ENCODE assay signal across 18 cellular contexts in genomic region chr14:58750321-58751269, GRCh38.
A peak's percentile ranks its signal among the peaks of the same experiment; 100 is the strongest.
DNase-seq lines count a peak whose midpoint lies in the region; ATAC-seq and TF ChIP-seq lines count a peak whose summit lies in the region.
"Had no signal": no experiment of that assay in that cellular context is flagged by ENCODE, and none has a peak within 500 bp of the region (broad histone marks: within the 10 kb centered on the region; RNA-seq: fewer than 3 reads in every experiment).

No MANE protein-coding gene starts in this region.

- H3K79me1 ChIP-seq in IMR-90 (ENCODE audit: low read depth in 1 of 2, low read length in 2 of 2) (no peaks in the 10 kb centered on the region), neuronal stem cell (ENCODE audit: low read depth, low read length) (no peaks in the 10 kb centered on the region)

- no peak overlapping the region for H4K5ac ChIP-seq in IMR-90 (ENCODE audit: low read depth, low read length)

- H3K36me3 Mint-ChIP-seq in dendritic cell treated with granulocyte-macrophage colony-stimulating factor and Interleukin-4, amounts not matched to agents 40 ng/mL and 50 ng/mL, for 4 days (ENCODE audit: low read depth): peaks cover 19% of the 10 kb centered on the region
- no peaks in the 10 kb centered on the region for H3K36me3 Mint-ChIP-seq in type B pancreatic cell

- peak overlapping the region; percentile 92 for H3K27ac Mint-ChIP-seq in dendritic cell treated with granulocyte-macrophage colony-stimulating factor and Interleukin-4, amounts not matched to agents 40 ng/mL and 50 ng/mL, for 4 days
- H3K27ac Mint-ChIP-seq in type B pancreatic cell: no peak overlapping the region
- no peak overlapping the region for H3K27ac Mint-ChIP-seq in stimulated activated naive CD8-positive, alpha-beta T cell treated with anti-CD3 and anti-CD28 coated beads, Interleukin-15, amount 100 ng/mL, for 72 hours
- H3K27ac Mint-ChIP-seq: B cell; CD4-positive, alpha-beta T cell had no signal

- RAD21 ChIA-PET in HCT116 (lab: Charles Lee; ENCODE audit: low non-redundant PET in 1 of 2, low total read pairs in 2 of 2, uncharacterized antibody in 2 of 2, unreplicated experiment in 2 of 2): no interaction called here

- H3K4me3 ChIP-seq in HCT116 (replicated peaks in 1 of 2; ENCODE audit: low read depth in 1 of 2, low read length in 2 of 2) (no peak overlapping the region), IMR-90 (ENCODE audit: insufficient read depth, low read depth, low read length) (no peak overlapping the region), neuronal stem cell (ENCODE audit: low read length in 2 of 2) (no peak overlapping the region)
- H3K4me3 ChIP-seq: SK-N-MC had no signal

- no peaks in the 10 kb centered on the region for H3K27me3 Mint-ChIP-seq in dendritic cell treated with granulocyte-macrophage colony-stimulating factor and Interleukin-4, amounts not matched to agents 40 ng/mL and 50 ng/mL, for 4 days
- no peaks in the 10 kb centered on the region for H3K27me3 Mint-ChIP-seq in type B pancreatic cell
- peaks cover 13% of the 10 kb centered on the region for H3K27me3 Mint-ChIP-seq in stimulated activated naive CD8-positive, alpha-beta T cell treated with anti-CD3 and anti-CD28 coated beads, Interleukin-15, amount 100 ng/mL, for 72 hours
- H3K27me3 Mint-ChIP-seq: B cell; CD4-positive, alpha-beta T cell had no signal

- ATAC-seq in HCT116 (no peak), IMR-90 (ENCODE audit: low read depth) (no peak), GM21360 (IDR thresholded peaks at IDR 0.05; ENCODE audit: unreplicated experiment) (no peak)
- ATAC-seq in stimulated activated naive CD8-positive, alpha-beta T cell treated with anti-CD3 and anti-CD28 coated beads, Interleukin-15, amount 100 ng/mL, for 72 hours: no peak
- ATAC-seq: Panc1, Right ventricle myocardium inferior had no signal

- H4K91ac ChIP-seq in IMR-90 (ENCODE audit: insufficient read depth, low read depth, low read length) (no peak overlapping the region), neuronal stem cell (ENCODE audit: low read depth, low read length, poor library complexity) (no peak overlapping the region)

- DNase-seq in HCT116 (ENCODE audit: low read depth, low spot score) (no peak), IMR-90 (no peak), neuronal stem cell (ENCODE audit: low spot score) (no peak), type B pancreatic cell (ENCODE audit: extremely low spot score, unreplicated experiment) (no peak)
- DNase-seq in stimulated activated naive CD8-positive, alpha-beta T cell treated with anti-CD3 and anti-CD28 coated beads, Interleukin-15, amount 100 ng/mL, for 72 hours: no peak
- DNase-seq: Calu3; CD4-positive, alpha-beta T cell; DMS53; H7; NCI-H1436 treated with DMSO at 0.1 percent for 48 hours; NCI-H2081; NCI-H774 had no signal

- no peak for TF ChIP-seq POLR2A in HCT116 (IDR thresholded peaks at IDR 0.05; ENCODE audit: borderline replicate concordance, extremely low read depth, insufficient read depth, insufficient read length)
- TF ChIP-seq POLR2A in IMR-90 (IDR thresholded peaks at IDR 0.05; ENCODE audit: low read depth, low read length): no peak

- H2BK15ac ChIP-seq in IMR-90 (ENCODE audit: low read depth, low read length): no peak overlapping the region
- no peak overlapping the region for H2BK15ac ChIP-seq in neuronal stem cell (ENCODE audit: low read length)

- peak overlapping the region; percentile 30 for H3K4me3 Mint-ChIP-seq in dendritic cell treated with granulocyte-macrophage colony-stimulating factor and Interleukin-4, amounts not matched to agents 40 ng/mL and 50 ng/mL, for 4 days
- no peak overlapping the region for H3K4me3 Mint-ChIP-seq in type B pancreatic cell
- H3K4me3 Mint-ChIP-seq in stimulated activated naive CD8-positive, alpha-beta T cell treated with anti-CD3 and anti-CD28 coated beads, Interleukin-15, amount 100 ng/mL, for 72 hours: no peak overlapping the region
- H3K4me3 Mint-ChIP-seq: B cell; CD4-positive, alpha-beta T cell had no signal

- TF ChIP-seq CTCF in HCT116 (IDR thresholded peaks at IDR 0.05 in 2 of 3, conservative IDR thresholded peaks at IDR 0.05 in 1 of 3; ENCODE audit: borderline replicate concordance in 1 of 3, insufficient read depth in 1 of 3, low read depth in 2 of 3, low read length in 2 of 3): no peak
- no peak for TF ChIP-seq CTCF in IMR-90 (conservative IDR thresholded peaks at IDR 0.05; ENCODE audit: low read depth, low read length)
- TF ChIP-seq CTCF in type B pancreatic cell (conservative IDR thresholded peaks at IDR 0.05): no peak

- in situ Hi-C loops in IMR-90 (cut with MboI; ENCODE audit: low sequenced_read_pairs): no loop called here

- H2AK5ac ChIP-seq in IMR-90 (ENCODE audit: low read depth, low read length) (0 out of 2 replicates have a peak overlapping the region, but pooled peaks have one; percentile 12), neuronal stem cell (ENCODE audit: low read depth, low read length) (no peak overlapping the region)

- no peak overlapping the region for H3K56ac ChIP-seq in IMR-90 (ENCODE audit: extremely low read depth, insufficient read depth, low read length)

- no peaks in the 10 kb centered on the region for H3K9me2 ChIP-seq in HCT116 (ENCODE audit: insufficient read depth)

- no peak overlapping the region for H3K27ac ChIP-seq in HCT116 (ENCODE audit: low read depth, low read length)
- no peak overlapping the region for H3K27ac ChIP-seq in IMR-90 (ENCODE audit: insufficient read depth, low read length)
- no peak overlapping the region for H3K27ac ChIP-seq in neuronal stem cell (replicated peaks; ENCODE audit: low read length)
- H3K27ac ChIP-seq: SK-N-MC had no signal

- H3K9ac ChIP-seq in HCT116 (ENCODE audit: low read length) (no peak overlapping the region), IMR-90 (ENCODE audit: low read depth, low read length) (no peak overlapping the region), neuronal stem cell (ENCODE audit: low read depth, low read length, poor library complexity) (no peak overlapping the region)

- 0 out of 2 replicates have a peak overlapping the region, but pooled peaks have one; percentile 11 for H3K4ac ChIP-seq in IMR-90 (ENCODE audit: low read depth, low read length)
- no peak overlapping the region for H3K4ac ChIP-seq in neuronal stem cell (ENCODE audit: low read length)

- H2BK120ac ChIP-seq in IMR-90 (ENCODE audit: low read depth, low read length): no peak overlapping the region
- no peak overlapping the region for H2BK120ac ChIP-seq in neuronal stem cell (ENCODE audit: low read depth, low read length)

- H3K9me1 ChIP-seq in IMR-90 (ENCODE audit: insufficient read depth, low read length): peaks cover 5% of the 10 kb centered on the region; the same call in 1 of the 2 replicates

- BruUV-seq in HCT116 (replicated peaks; lab: Mats Ljungman, UMichigan) (no TSS peak), IMR-90 (replicated peaks; lab: Mats Ljungman, UMichigan) (no TSS peak)

- H4K20me1 ChIP-seq in HCT116 (ENCODE audit: insufficient read depth) (no peaks in the 10 kb centered on the region), IMR-90 (ENCODE audit: insufficient read depth, low read length) (peaks cover 4% of the 10 kb centered on the region; the same call in 1 of the 2 replicates)

- TF ChIP-seq RAD21 in HCT116 (IDR thresholded peaks at IDR 0.05; ENCODE audit: low read depth) (no peak), IMR-90 (IDR thresholded peaks at IDR 0.05; ENCODE audit: low read length) (no peak)

- H3K14ac ChIP-seq in IMR-90 (replicated peaks; ENCODE audit: low read depth, low read length) (no peak overlapping the region), neuronal stem cell (ENCODE audit: low read length) (no peak overlapping the region)

- 100% methylated on average over 1 of the region's 9 CpGs; no CpG with 5 or more reads in 1 of the 2 experiments for WGBS in IMR-90 (ENCODE audit: extremely low coverage in 2 of 2, insufficient read length in 1 of 2), 2 experiments
- no CpG with 5 or more reads among the region's 9 CpGs for WGBS in neuronal stem cell (ENCODE audit: extremely low coverage in 2 of 2, insufficient read length in 2 of 2, insufficient replicate concordance in 1 of 2), 2 donors

- H2BK12ac ChIP-seq in neuronal stem cell (ENCODE audit: low read length): no peak overlapping the region

- H3K9me3 ChIP-seq in HCT116 (ENCODE audit: control insufficient read depth in 1 of 2, insufficient read depth in 1 of 2, low read depth in 1 of 2, low read length in 2 of 2): no peaks in the 10 kb centered on the region
- no peaks in the 10 kb centered on the region for H3K9me3 ChIP-seq in IMR-90 (ENCODE audit: control insufficient read depth, insufficient read depth, low read length)
- H3K9me3 ChIP-seq in neuronal stem cell (replicated peaks in 1 of 2; ENCODE audit: control insufficient read depth in 2 of 2, insufficient read depth in 1 of 2, low read depth in 1 of 2, low read length in 2 of 2): no peaks in the 10 kb centered on the region

- CTCF ChIA-PET in HCT116 (lab: Charles Lee) (no interaction called here), IMR-90 (lab: Yijun Ruan, JAX) (no interaction called here)

- peaks cover 86% of the 10 kb centered on the region for H3K4me1 Mint-ChIP-seq in dendritic cell treated with granulocyte-macrophage colony-stimulating factor and Interleukin-4, amounts not matched to agents 40 ng/mL and 50 ng/mL, for 4 days (ENCODE audit: low read depth)
- H3K4me1 Mint-ChIP-seq in type B pancreatic cell (ENCODE audit: unreplicated experiment): peaks cover 35% of the 10 kb centered on the region
- peaks cover 11% of the 10 kb centered on the region for H3K4me1 Mint-ChIP-seq in stimulated activated naive CD8-positive, alpha-beta T cell treated with anti-CD3 and anti-CD28 coated beads, Interleukin-15, amount 100 ng/mL, for 72 hours

- H3K4me1 ChIP-seq in HCT116 (ENCODE audit: control insufficient read depth in 1 of 2, insufficient read depth in 2 of 2, low read length in 2 of 2) (peaks cover 24 to 50% of the 10 kb centered on the region in 2 experiments), IMR-90 (ENCODE audit: control insufficient read depth, insufficient read depth, low read length) (peaks cover 13% of the 10 kb centered on the region), neuronal stem cell (ENCODE audit: control insufficient read depth in 2 of 2, insufficient read depth in 1 of 2, low read depth in 1 of 2, low read length in 2 of 2) (peaks cover 4 to 9% of the 10 kb centered on the region in 2 donors)

- H3K18ac ChIP-seq in IMR-90 (ENCODE audit: low read depth, low read length) (no peak overlapping the region), neuronal stem cell (ENCODE audit: low read length) (peak overlapping the region; percentile 16)

- H3K23ac ChIP-seq in IMR-90 (ENCODE audit: low read depth, low read length): no peak overlapping the region
- no peak overlapping the region for H3K23ac ChIP-seq in neuronal stem cell (ENCODE audit: low read depth, low read length, poor library complexity)

- dilution Hi-C loops in IMR-90 (cut with HindIII; ENCODE audit: low sequenced_read_pairs, unreplicated experiment): no loop called here

- H3K36me3 ChIP-seq in HCT116 (ENCODE audit: control insufficient read depth in 1 of 2, insufficient read depth in 2 of 2, low read length in 2 of 2) (no peaks in the 10 kb centered on the region), IMR-90 (ENCODE audit: control insufficient read depth, insufficient read depth, low read length) (no peaks in the 10 kb centered on the region), neuronal stem cell (replicated peaks in 1 of 2; ENCODE audit: control insufficient read depth in 2 of 2, insufficient read depth in 2 of 2, low read length in 2 of 2) (no peaks in the 10 kb centered on the region)

- H3K27me3 ChIP-seq in HCT116 (ENCODE audit: insufficient read depth, low read length): no peaks in the 10 kb centered on the region
- H3K27me3 ChIP-seq in IMR-90 (ENCODE audit: control insufficient read depth, insufficient read depth, low read length): peaks cover 3% of the 10 kb centered on the region; the same call in 1 of the 2 replicates
- no peaks in the 10 kb centered on the region for H3K27me3 ChIP-seq in neuronal stem cell (ENCODE audit: control insufficient read depth in 3 of 3, insufficient read depth in 3 of 3, low read depth in 1 of 3, low read length in 3 of 3)

- H3K9me3 Mint-ChIP-seq in dendritic cell treated with granulocyte-macrophage colony-stimulating factor and Interleukin-4, amounts not matched to agents 40 ng/mL and 50 ng/mL, for 4 days: no peaks in the 10 kb centered on the region
- H3K9me3 Mint-ChIP-seq in type B pancreatic cell: no peaks in the 10 kb centered on the region
- no peaks in the 10 kb centered on the region for H3K9me3 Mint-ChIP-seq in stimulated activated naive CD8-positive, alpha-beta T cell treated with anti-CD3 and anti-CD28 coated beads, Interleukin-15, amount 100 ng/mL, for 72 hours
- H3K9me3 Mint-ChIP-seq: CD4-positive, alpha-beta T cell had no signal

- H2AFZ ChIP-seq in HCT116 (ENCODE audit: low read depth, low read length, poor library complexity, severe bottlenecking) (no peak overlapping the region), IMR-90 (replicated peaks; ENCODE audit: low read length, poor library complexity) (no peak overlapping the region), neuronal stem cell (ENCODE audit: low read length) (no peak overlapping the region)

- no peak overlapping the region for H2AK9ac ChIP-seq in IMR-90 (replicated peaks; ENCODE audit: low read depth, low read length, poor library complexity)

- H2BK20ac ChIP-seq in IMR-90 (ENCODE audit: low read depth, low read length): 0 out of 2 replicates have a peak overlapping the region, but pooled peaks have one; percentile 50

- intact Hi-C loops in HCT116 (cut with micrococcal nuclease) (no loop called here), IMR-90 (cut with micrococcal nuclease) (no loop called here)
- intact Hi-C loops in dendritic cell treated with granulocyte-macrophage colony-stimulating factor and Interleukin-4, amounts not matched to agents 40 ng/mL and 50 ng/mL, for 4 days (cut with micrococcal nuclease): no loop called here

- H3K79me2 ChIP-seq in HCT116 (ENCODE audit: insufficient read depth, low read length): no peaks in the 10 kb centered on the region

- no peak overlapping the region for H2BK5ac ChIP-seq in IMR-90 (ENCODE audit: low read depth, low read length, poor library complexity, severe bottlenecking)
- no peak overlapping the region for H2BK5ac ChIP-seq in neuronal stem cell (ENCODE audit: low read length)

- peak overlapping the region; percentile 34; the same call in 1 of the 2 replicates for H3K4me2 ChIP-seq in HCT116 (ENCODE audit: low read length)
- no peak overlapping the region for H3K4me2 ChIP-seq in IMR-90 (ENCODE audit: low read depth, low read length)
- no peak overlapping the region for H3K4me2 ChIP-seq in neuronal stem cell (ENCODE audit: insufficient read depth, low read length, poor library complexity, severe bottlenecking)

- no peak overlapping the region for H4K8ac ChIP-seq in IMR-90 (ENCODE audit: low read depth in 2 of 2, low read length in 2 of 2)
- H4K8ac ChIP-seq in neuronal stem cell (ENCODE audit: low read depth, low read length): no peak overlapping the region

- POLR2A ChIA-PET in HCT116 (lab: Charles Lee) (no interaction called here), IMR-90 (lab: Charles Lee; ENCODE audit: unreplicated experiment) (no interaction called here)
